Comparison of ENCODE assay signal across 21 cellular contexts in genomic region chr10:126907423-126907970, GRCh38. TPM values are rescaled to one million over a fixed set of nuclear protein-coding genes. Genes with fewer than 3 reads are reported as not detected.
A peak's percentile ranks its signal among the peaks of the same experiment; 100 is the strongest.
DNase-seq lines count a peak whose midpoint lies in the region; FAIRE-seq and TF ChIP-seq lines count a peak whose summit lies in the region.
"Had no signal": no experiment of that assay in that cellular context is flagged by ENCODE, and none has a peak within 500 bp of the region (broad histone marks: within the 10 kb centered on the region; RNA-seq: fewer than 3 reads in every experiment).

No MANE protein-coding gene starts in this region.

- H3K9me3 Mint-ChIP-seq in osteocyte (ENCODE audit: unreplicated experiment), result no peaks in the 10 kb centered on the region

- TF ChIP-seq CTCF in BJ (IDR thresholded peaks at IDR 0.05; ENCODE audit: insufficient read depth, low read depth, low read length) (peak; percentile 23; the same call in 1 of the 2 replicates), astrocyte of the cerebellum (IDR thresholded peaks at IDR 0.05; ENCODE audit: low read depth, low read length, missing control alignments) (peak; percentile 5), fibroblast of villous mesenchyme (IDR thresholded peaks at IDR 0.05; ENCODE audit: insufficient read depth, low read depth, low read length) (peak; percentile 19), osteocyte (IDR thresholded peaks at IDR 0.05) (no peak)

- H3K36me3 Mint-ChIP-seq in osteocyte (ENCODE audit: unreplicated experiment), result no peaks in the 10 kb centered on the region

- peak overlapping the region; percentile 53 for H3K27ac Mint-ChIP-seq in osteocyte (ENCODE audit: unreplicated experiment)

- in situ Hi-C loops in astrocyte of the cerebellum (cut with HindIII; ENCODE audit: low sequenced_read_pairs), result no loop called here

- H3K4me3 ChIP-seq in BJ (ENCODE audit: low read depth, low read length) (no peak overlapping the region), astrocyte of the cerebellum (ENCODE audit: low read depth, low read length) (no peak overlapping the region), fibroblast of villous mesenchyme (ENCODE audit: low read depth, low read length) (no peak overlapping the region)
- H3K4me3 ChIP-seq: cardiac muscle cell, lung, pancreas had no signal

- peak overlapping the region; percentile 89 for H3K4me3 Mint-ChIP-seq in osteocyte (ENCODE audit: unreplicated experiment)

- no peaks in the 10 kb centered on the region for H3K27me3 Mint-ChIP-seq in osteocyte (ENCODE audit: unreplicated experiment)

- CTCF ChIA-PET in BJ (lab: Yijun Ruan, JAX), result interaction anchor here (0.7 to 0.8 kb wide), 2 partner anchors 36 to 150 kb away, joined by 3 read pairs; no protein-coding TSS in a partner anchor

- POLR2A ChIA-PET in BJ (lab: Charles Lee), result no interaction called here

- H3K27me3 ChIP-seq in BJ (ENCODE audit: control insufficient read depth, insufficient read depth, low read length), result no peaks in the 10 kb centered on the region
- H3K27me3 ChIP-seq: cardiac muscle cell, foreskin keratinocyte, pancreas, sigmoid colon had no signal

- no peak for FAIRE-seq in frontal cortex (lab: Jason Lieb, UNC)
- FAIRE-seq: pancreas had no signal

- peaks cover 2% of the 10 kb centered on the region for H3K36me3 ChIP-seq in BJ (ENCODE audit: control insufficient read depth, insufficient read depth, low read length)
- H3K36me3 ChIP-seq: cardiac muscle cell, pancreas, sigmoid colon had no signal

- H3K4me1 Mint-ChIP-seq in osteocyte (ENCODE audit: unreplicated experiment), result peaks cover 21% of the 10 kb centered on the region

- DNase-seq in BJ (ENCODE audit: low read depth) (no peak), astrocyte of the cerebellum (ENCODE audit: low read depth) (no peak), fibroblast of villous mesenchyme (ENCODE audit: low read depth) (no peak), osteocyte (ENCODE audit: extremely low spot score, unreplicated experiment) (no peak), LoVo (ENCODE audit: low spot score) (no peak), Ammon's horn (ENCODE audit: low spot score) (no peak), frontal cortex (ENCODE audit: low spot score in 2 of 2) (no peak), DMS 273 (lab: John Stamatoyannopoulos, UW; ENCODE audit: unreplicated experiment) (no peak)
- DNase-seq: activated CD4-positive, alpha-beta T cell treated with anti-CD3 and anti-CD28 coated beads, Interleukin-2, amount 50 U/mL, for 4 hours; activated effector memory CD4-positive, alpha-beta T cell treated with anti-CD3 and anti-CD28 coated beads, Interleukin-2, amount 50 U/mL, for 16 hours; foreskin keratinocyte; HCEC 1CT; islet precursor cell; KG1; NCI-H187; NCI-H69; pancreas; sigmoid colon; SK-N-SH had no signal

RNA-seq across cellular contexts. Expression of gene DOCK1, which starts 2.3 kb away (rescaled TPM):
- polyA plus RNA-seq in BJ (2011; rRNA removed), result 20.0 and 24.9 TPM in 2 replicates
- 45.4 and 52.6 TPM in 2 replicates for polyA minus RNA-seq in BJ (2011; rRNA and poly(A)+ RNA removed)
- total RNA-seq in fibroblast of villous mesenchyme (87.9 and 99.7 TPM in 2 replicates), osteocyte (66.3 and 68.7 TPM in 2 replicates), frontal cortex (14.3 TPM)
